1 cellular context compared by ENCODE assay signal in genomic region chr12:27710592-27711311, GRCh38.
TF ChIP-seq lines count a peak whose summit lies in the region.

Gene MRPS35 (plus strand): TSS chr12:27710832. CDS start chr12:27710844, 12 bp downstream.

TF ChIP-seq in HEK293, 187 proteins besides CTCF, POLR2A, EP300 and RAD21 (continued from another document and continues in another):
- TF ChIP-seq, protein P1, sequence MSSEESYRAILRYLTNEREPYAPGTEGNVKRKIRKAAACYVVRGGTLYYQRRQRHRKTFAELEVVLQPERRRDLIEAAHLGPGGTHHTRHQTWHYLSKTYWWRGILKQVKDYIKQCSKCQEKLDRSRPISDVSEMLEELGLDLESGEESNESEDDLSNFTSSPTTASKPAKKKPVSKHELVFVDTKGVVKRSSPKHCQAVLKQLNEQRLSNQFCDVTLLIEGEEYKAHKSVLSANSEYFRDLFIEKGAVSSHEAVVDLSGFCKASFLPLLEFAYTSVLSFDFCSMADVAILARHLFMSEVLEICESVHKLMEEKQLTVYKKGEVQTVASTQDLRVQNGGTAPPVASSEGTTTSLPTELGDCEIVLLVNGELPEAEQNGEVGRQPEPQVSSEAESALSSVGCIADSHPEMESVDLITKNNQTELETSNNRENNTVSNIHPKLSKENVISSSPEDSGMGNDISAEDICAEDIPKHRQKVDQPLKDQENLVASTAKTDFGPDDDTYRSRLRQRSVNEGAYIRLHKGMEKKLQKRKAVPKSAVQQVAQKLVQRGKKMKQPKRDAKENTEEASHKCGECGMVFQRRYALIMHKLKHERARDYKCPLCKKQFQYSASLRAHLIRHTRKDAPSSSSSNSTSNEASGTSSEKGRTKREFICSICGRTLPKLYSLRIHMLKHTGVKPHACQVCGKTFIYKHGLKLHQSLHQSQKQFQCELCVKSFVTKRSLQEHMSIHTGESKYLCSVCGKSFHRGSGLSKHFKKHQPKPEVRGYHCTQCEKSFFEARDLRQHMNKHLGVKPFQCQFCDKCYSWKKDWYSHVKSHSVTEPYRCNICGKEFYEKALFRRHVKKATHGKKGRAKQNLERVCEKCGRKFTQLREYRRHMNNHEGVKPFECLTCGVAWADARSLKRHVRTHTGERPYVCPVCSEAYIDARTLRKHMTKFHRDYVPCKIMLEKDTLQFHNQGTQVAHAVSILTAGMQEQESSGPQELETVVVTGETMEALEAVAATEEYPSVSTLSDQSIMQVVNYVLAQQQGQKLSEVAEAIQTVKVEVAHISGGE (tag by site-specific recombination; conservative IDR thresholded peaks at IDR 0.05; ENCODE audit: low read depth): peak; percentile 63
- TF ChIP-seq ZNF747 (tag by site-specific recombination; IDR thresholded peaks at IDR 0.05) (no peak), ZNF660 (tag by site-specific recombination; IDR thresholded peaks at IDR 0.05) (no peak; the same call in 1 of the 2 replicates), ZNF221 (tag by site-specific recombination; IDR thresholded peaks at IDR 0.05; ENCODE audit: borderline replicate concordance) (no peak), ZNF24 (tag by site-specific recombination; IDR thresholded peaks at IDR 0.05) (peak; percentile 74; the same call in 1 of the 2 replicates), ZNF214 (tag by site-specific recombination; IDR thresholded peaks at IDR 0.05; ENCODE audit: borderline replicate concordance) (no peak), ATF2 (tag by site-specific recombination; IDR thresholded peaks at IDR 0.05; ENCODE audit: low read depth) (no peak), SCRT2 (tag by site-specific recombination; IDR thresholded peaks at IDR 0.05) (no peak), ZNF394 (tag by site-specific recombination; IDR thresholded peaks at IDR 0.05; ENCODE audit: borderline replicate concordance) (peak; percentile 71; the same call in 1 of the 2 replicates), ZNF777 (tag by site-specific recombination; IDR thresholded peaks at IDR 0.05; ENCODE audit: borderline replicate concordance) (peak; percentile 99), PRDM4 (tag by site-specific recombination; IDR thresholded peaks at IDR 0.05) (peak; percentile 60), ZNF362 (tag by site-specific recombination; IDR thresholded peaks at IDR 0.05) (no peak), ZNF623 (tag by site-specific recombination; IDR thresholded peaks at IDR 0.05) (peak; percentile 30; the same call in 1 of the 2 replicates), ZNF155 (tag by site-specific recombination; IDR thresholded peaks at IDR 0.05) (no peak), ZNF223 (tag by site-specific recombination; IDR thresholded peaks at IDR 0.05) (no peak), SALL2 (tag by site-specific recombination; IDR thresholded peaks at IDR 0.05; ENCODE audit: borderline replicate concordance) (no peak), SP7 (tag by site-specific recombination; IDR thresholded peaks at IDR 0.05) (peak; percentile 90), ZNF341 (tag by site-specific recombination; IDR thresholded peaks at IDR 0.05; ENCODE audit: low read depth) (peak; percentile 77), ZNF785 (tag by site-specific recombination; IDR thresholded peaks at IDR 0.05) (peak; percentile 40; the same call in 1 of the 2 replicates), ZNF518A (tag by site-specific recombination; conservative IDR thresholded peaks at IDR 0.05; ENCODE audit: low read depth) (0 out of 2 replicates have a peak, but pooled peaks have one; percentile 43), ZNF830 (tag by site-specific recombination; IDR thresholded peaks at IDR 0.05; ENCODE audit: low read depth) (no peak), ZNF133 (tag by site-specific recombination; IDR thresholded peaks at IDR 0.05) (no peak), ZNF610 (tag by site-specific recombination; IDR thresholded peaks at IDR 0.05; ENCODE audit: borderline replicate concordance) (peak; percentile 86; the same call in 1 of the 2 replicates), ZNF626 (tag by site-specific recombination; IDR thresholded peaks at IDR 0.05) (no peak), ZNF670 (tag by site-specific recombination; IDR thresholded peaks at IDR 0.05; ENCODE audit: low read depth) (no peak), ZNF530 (tag by site-specific recombination; IDR thresholded peaks at IDR 0.05; ENCODE audit: low read depth) (no peak), ZNF391 (tag by site-specific recombination; IDR thresholded peaks at IDR 0.05; ENCODE audit: borderline replicate concordance, low read depth) (peak; percentile 89; the same call in 1 of the 2 replicates), ZBTB21 (tag by site-specific recombination; IDR thresholded peaks at IDR 0.05) (peak; percentile 49; the same call in 1 of the 2 replicates), ZNF548 (tag by site-specific recombination; IDR thresholded peaks at IDR 0.05) (no peak), ZBTB7A (tag by site-specific recombination; IDR thresholded peaks at IDR 0.05; ENCODE audit: low read depth) (no peak), ZXDB (tag by site-specific recombination; IDR thresholded peaks at IDR 0.05) (peak; percentile 98), ZNF501 (tag by site-specific recombination; IDR thresholded peaks at IDR 0.05) (peak; percentile 99)
- TF ChIP-seq, protein P2, sequence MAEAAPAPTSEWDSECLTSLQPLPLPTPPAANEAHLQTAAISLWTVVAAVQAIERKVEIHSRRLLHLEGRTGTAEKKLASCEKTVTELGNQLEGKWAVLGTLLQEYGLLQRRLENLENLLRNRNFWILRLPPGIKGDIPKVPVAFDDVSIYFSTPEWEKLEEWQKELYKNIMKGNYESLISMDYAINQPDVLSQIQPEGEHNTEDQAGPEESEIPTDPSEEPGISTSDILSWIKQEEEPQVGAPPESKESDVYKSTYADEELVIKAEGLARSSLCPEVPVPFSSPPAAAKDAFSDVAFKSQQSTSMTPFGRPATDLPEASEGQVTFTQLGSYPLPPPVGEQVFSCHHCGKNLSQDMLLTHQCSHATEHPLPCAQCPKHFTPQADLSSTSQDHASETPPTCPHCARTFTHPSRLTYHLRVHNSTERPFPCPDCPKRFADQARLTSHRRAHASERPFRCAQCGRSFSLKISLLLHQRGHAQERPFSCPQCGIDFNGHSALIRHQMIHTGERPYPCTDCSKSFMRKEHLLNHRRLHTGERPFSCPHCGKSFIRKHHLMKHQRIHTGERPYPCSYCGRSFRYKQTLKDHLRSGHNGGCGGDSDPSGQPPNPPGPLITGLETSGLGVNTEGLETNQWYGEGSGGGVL (tag by site-specific recombination; IDR thresholded peaks at IDR 0.05): no peak
- TF ChIP-seq, protein P3, sequence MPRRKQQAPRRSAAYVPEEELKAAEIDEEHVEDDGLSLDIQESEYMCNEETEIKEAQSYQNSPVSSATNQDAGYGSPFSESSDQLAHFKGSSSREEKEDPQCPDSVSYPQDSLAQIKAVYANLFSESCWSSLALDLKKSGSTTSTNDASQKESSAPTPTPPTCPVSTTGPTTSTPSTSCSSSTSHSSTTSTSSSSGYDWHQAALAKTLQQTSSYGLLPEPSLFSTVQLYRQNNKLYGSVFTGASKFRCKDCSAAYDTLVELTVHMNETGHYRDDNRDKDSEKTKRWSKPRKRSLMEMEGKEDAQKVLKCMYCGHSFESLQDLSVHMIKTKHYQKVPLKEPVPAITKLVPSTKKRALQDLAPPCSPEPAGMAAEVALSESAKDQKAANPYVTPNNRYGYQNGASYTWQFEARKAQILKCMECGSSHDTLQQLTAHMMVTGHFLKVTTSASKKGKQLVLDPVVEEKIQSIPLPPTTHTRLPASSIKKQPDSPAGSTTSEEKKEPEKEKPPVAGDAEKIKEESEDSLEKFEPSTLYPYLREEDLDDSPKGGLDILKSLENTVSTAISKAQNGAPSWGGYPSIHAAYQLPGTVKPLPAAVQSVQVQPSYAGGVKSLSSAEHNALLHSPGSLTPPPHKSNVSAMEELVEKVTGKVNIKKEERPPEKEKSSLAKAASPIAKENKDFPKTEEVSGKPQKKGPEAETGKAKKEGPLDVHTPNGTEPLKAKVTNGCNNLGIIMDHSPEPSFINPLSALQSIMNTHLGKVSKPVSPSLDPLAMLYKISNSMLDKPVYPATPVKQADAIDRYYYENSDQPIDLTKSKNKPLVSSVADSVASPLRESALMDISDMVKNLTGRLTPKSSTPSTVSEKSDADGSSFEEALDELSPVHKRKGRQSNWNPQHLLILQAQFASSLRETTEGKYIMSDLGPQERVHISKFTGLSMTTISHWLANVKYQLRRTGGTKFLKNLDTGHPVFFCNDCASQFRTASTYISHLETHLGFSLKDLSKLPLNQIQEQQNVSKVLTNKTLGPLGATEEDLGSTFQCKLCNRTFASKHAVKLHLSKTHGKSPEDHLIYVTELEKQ (tag by site-specific recombination; IDR thresholded peaks at IDR 0.05; ENCODE audit: borderline replicate concordance): no peak
- TF ChIP-seq, protein P4, sequence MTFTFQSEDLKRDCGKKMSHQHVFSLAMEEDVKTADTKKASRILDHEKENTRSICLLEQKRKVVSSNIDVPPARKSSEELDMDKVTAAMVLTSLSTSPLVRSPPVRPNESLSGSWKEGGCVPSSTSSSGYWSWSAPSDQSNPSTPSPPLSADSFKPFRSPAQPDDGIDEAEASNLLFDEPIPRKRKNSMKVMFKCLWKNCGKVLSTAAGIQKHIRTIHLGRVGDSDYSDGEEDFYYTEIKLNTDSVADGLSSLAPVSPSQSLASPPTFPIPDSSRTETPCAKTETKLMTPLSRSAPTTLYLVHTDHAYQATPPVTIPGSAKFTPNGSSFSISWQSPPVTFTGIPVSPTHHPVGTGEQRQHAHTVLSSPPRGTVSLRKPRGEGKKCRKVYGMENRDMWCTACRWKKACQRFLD (tag by site-specific recombination; IDR thresholded peaks at IDR 0.05): no peak
- TF ChIP-seq, protein P5, sequence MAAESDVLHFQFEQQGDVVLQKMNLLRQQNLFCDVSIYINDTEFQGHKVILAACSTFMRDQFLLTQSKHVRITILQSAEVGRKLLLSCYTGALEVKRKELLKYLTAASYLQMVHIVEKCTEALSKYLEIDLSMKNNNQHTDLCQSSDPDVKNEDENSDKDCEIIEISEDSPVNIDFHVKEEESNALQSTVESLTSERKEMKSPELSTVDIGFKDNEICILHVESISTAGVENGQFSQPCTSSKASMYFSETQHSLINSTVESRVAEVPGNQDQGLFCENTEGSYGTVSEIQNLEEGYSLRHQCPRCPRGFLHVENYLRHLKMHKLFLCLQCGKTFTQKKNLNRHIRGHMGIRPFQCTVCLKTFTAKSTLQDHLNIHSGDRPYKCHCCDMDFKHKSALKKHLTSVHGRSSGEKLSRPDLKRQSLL (tag by site-specific recombination; IDR thresholded peaks at IDR 0.05): no peak
